Comparison of ENCODE assay signal across 1 cellular context in genomic region chr17:21039839-21040575, GRCh38.
TF ChIP-seq lines count a peak whose summit lies in the region.

No MANE protein-coding gene starts in this region.

TF ChIP-seq in GM23338, 12 proteins besides CTCF, POLR2A, EP300 and RAD21 (continued from another document):
- no peak for TF ChIP-seq REST (IDR thresholded peaks at IDR 0.05; ENCODE audit: unreplicated experiment)
- no peak for TF ChIP-seq NANOG (IDR thresholded peaks at IDR 0.05; ENCODE audit: borderline replicate concordance)
- no peak for TF ChIP-seq JUNB (IDR thresholded peaks at IDR 0.05; ENCODE audit: unreplicated experiment)
- no peak for TF ChIP-seq POLR2AphosphoS5 (IDR thresholded peaks at IDR 0.05; ENCODE audit: low read depth)
- no peak for TF ChIP-seq EZH2phosphoT487 (IDR thresholded peaks at IDR 0.05; ENCODE audit: unreplicated experiment)
- no peak for TF ChIP-seq ETS1 (IDR thresholded peaks at IDR 0.05)
TF ChIP-seq in GM23338: peak in this region for 0.
